ENCODE assay signal across 2 cellular contexts in genomic region chr6:42152024-42152423, GRCh38.
TF ChIP-seq lines count a peak whose summit lies in the region.

No MANE protein-coding gene starts in this region.

TF ChIP-seq in HEK293, 187 proteins besides CTCF, POLR2A, EP300 and RAD21:
- no peak for TF ChIP-seq ZNF629 (tag by site-specific recombination; IDR thresholded peaks at IDR 0.05)
- no peak for TF ChIP-seq ZNF704 (tag by site-specific recombination; IDR thresholded peaks at IDR 0.05)
- TF ChIP-seq ZNF140 (tag by site-specific recombination; IDR thresholded peaks at IDR 0.05) = peak; percentile 41; the same call in 1 of the 2 replicates
- TF ChIP-seq GLIS1 (tag by site-specific recombination; IDR thresholded peaks at IDR 0.05) = no peak

TF ChIP-seq in K562, 482 proteins besides CTCF, POLR2A, EP300 and RAD21:
- TF ChIP-seq MEF2A (IDR thresholded peaks at IDR 0.05; ENCODE audit: control insufficient read depth, low read depth, low read length) (no peak), ATF1 (CRISPR knock-in tag; IDR thresholded peaks at IDR 0.05) (no peak), ATF1 (tag; IDR thresholded peaks at IDR 0.05) (peak; percentile 77), ZNF408 (CRISPR knock-in tag; IDR thresholded peaks at IDR 0.05; ENCODE audit: low read depth) (no peak), ZNF124 (CRISPR knock-in tag; IDR thresholded peaks at IDR 0.05) (no peak), ATF3 (IDR thresholded peaks at IDR 0.05) (peak; percentile 48), ATF3 (CRISPR knock-in tag; conservative IDR thresholded peaks at IDR 0.05) (no peak), ZNF644 (tag; IDR thresholded peaks at IDR 0.05; ENCODE audit: low read depth) (no peak), CEBPG (CRISPR knock-in tag; IDR thresholded peaks at IDR 0.05) (no peak), CEBPG (tag; conservative IDR thresholded peaks at IDR 0.05 in 1 of 2, IDR thresholded peaks at IDR 0.05 in 1 of 2) (no peak), ATF7 (IDR thresholded peaks at IDR 0.05) (peak; percentile 79; the same call in 1 of the 2 replicates), TAF15 (IDR thresholded peaks at IDR 0.05; ENCODE audit: low read depth, low read length) (no peak)
